ENCODE assay signal across 14 cellular contexts in genomic region chr13:66210677-66211076, GRCh38.
A peak's percentile ranks its signal among the peaks of the same experiment; 100 is the strongest.
DNase-seq lines count a peak whose midpoint lies in the region; ATAC-seq and TF ChIP-seq lines count a peak whose summit lies in the region.
"Had no signal": no experiment of that assay in that cellular context is flagged by ENCODE, and none has a peak within 500 bp of the region (broad histone marks: within the 10 kb centered on the region; RNA-seq: fewer than 3 reads in every experiment).

No MANE protein-coding gene starts in this region.

- H3K4me1 ChIP-seq in CD8-positive, alpha-beta T cell (ENCODE audit: insufficient read depth, low read length) = no peaks in the 10 kb centered on the region
- H3K4me1 ChIP-seq: Caco-2, suprapubic skin had no signal

- no peak for TF ChIP-seq CTCF in chondrocyte (IDR thresholded peaks at IDR 0.05)
- TF ChIP-seq CTCF in CD8-positive, alpha-beta T cell (IDR thresholded peaks at IDR 0.05) = no peak

- DNase-seq in AG20443 (ENCODE audit: low spot score) = peak; percentile 23
- DNase-seq in LoVo (ENCODE audit: low spot score) = peak; percentile 24
- DNase-seq in chondrocyte (ENCODE audit: low spot score) = no peak
- DNase-seq in myocyte (ENCODE audit: low read depth) = peak; percentile 85
- no peak for DNase-seq in stimulated activated effector memory CD8-positive, alpha-beta T cell treated with anti-CD3 and anti-CD28 coated beads, Interleukin-12 subunit alpha, Interleukin-12 subunit beta, amount 100 ng/mL, for 72 hours (ENCODE audit: low spot score in 2 of 2)
- DNase-seq in CD8-positive, alpha-beta T cell = no peak
- DNase-seq in cerebellar cortex (ENCODE audit: low spot score) = no peak
- DNase-seq: activated CD8-positive, alpha-beta memory T cell treated with anti-CD3 and anti-CD28 coated beads, Interleukin-2, amount 50 U/mL, for 48 hours; Caco-2; NCI-H1694 treated with DMSO at 0.1 percent for 48 hours; occipital lobe had no signal

- CTCF ChIA-PET in CD8-positive, alpha-beta T cell (lab: Charles Lee) = no interaction called here

- peaks cover 37% of the 10 kb centered on the region for H3K4me1 Mint-ChIP-seq in chondrocyte (ENCODE audit: low read depth)
- no peaks in the 10 kb centered on the region for H3K4me1 Mint-ChIP-seq in stimulated activated effector memory CD8-positive, alpha-beta T cell treated with anti-CD3 and anti-CD28 coated beads, Interleukin-12 subunit alpha, Interleukin-12 subunit beta, amount 100 ng/mL, for 72 hours
- H3K4me1 Mint-ChIP-seq in CD8-positive, alpha-beta T cell (ENCODE audit: low read depth) = no peaks in the 10 kb centered on the region

- no peak for ATAC-seq in stimulated activated effector memory CD8-positive, alpha-beta T cell treated with anti-CD3 and anti-CD28 coated beads, Interleukin-12 subunit alpha, Interleukin-12 subunit beta, amount 100 ng/mL, for 72 hours
- ATAC-seq in HG02588 (IDR thresholded peaks at IDR 0.05; ENCODE audit: unreplicated experiment) = no peak
- ATAC-seq in CD8-positive, alpha-beta T cell = no peak
- ATAC-seq: GM12878 had no signal

- no peak overlapping the region for H3K4me3 ChIP-seq in CD8-positive, alpha-beta T cell (ENCODE audit: low read depth, low read length)
- H3K4me3 ChIP-seq: GM12878, suprapubic skin had no signal

- H3K27ac Mint-ChIP-seq in chondrocyte (ENCODE audit: unreplicated experiment) = peak overlapping the region; percentile 92
- no peak overlapping the region for H3K27ac Mint-ChIP-seq in stimulated activated effector memory CD8-positive, alpha-beta T cell treated with anti-CD3 and anti-CD28 coated beads, Interleukin-12 subunit alpha, Interleukin-12 subunit beta, amount 100 ng/mL, for 72 hours
- H3K27ac Mint-ChIP-seq in CD8-positive, alpha-beta T cell = no peak overlapping the region

- intact Hi-C loops in CD8-positive, alpha-beta T cell (cut with DNase I, micrococcal nuclease) = no loop called here

- no peak overlapping the region for H3K27ac ChIP-seq in CD8-positive, alpha-beta T cell (ENCODE audit: low read depth, low read length)
- H3K27ac ChIP-seq: suprapubic skin had no signal

- no peaks in the 10 kb centered on the region for H3K36me3 ChIP-seq in CD8-positive, alpha-beta T cell (ENCODE audit: insufficient read depth, low read length)
- H3K36me3 ChIP-seq: suprapubic skin had no signal

- no peaks in the 10 kb centered on the region for H3K9me3 ChIP-seq in CD8-positive, alpha-beta T cell (ENCODE audit: low read length)
- H3K9me3 ChIP-seq: Caco-2, suprapubic skin had no signal

- H3K9me3 Mint-ChIP-seq in chondrocyte (ENCODE audit: low read depth) = peaks cover 9% of the 10 kb centered on the region
- H3K9me3 Mint-ChIP-seq in stimulated activated effector memory CD8-positive, alpha-beta T cell treated with anti-CD3 and anti-CD28 coated beads, Interleukin-12 subunit alpha, Interleukin-12 subunit beta, amount 100 ng/mL, for 72 hours = peaks cover 8% of the 10 kb centered on the region
- H3K9me3 Mint-ChIP-seq in CD8-positive, alpha-beta T cell = no peaks in the 10 kb centered on the region

- H3K27me3 Mint-ChIP-seq in chondrocyte (ENCODE audit: low read depth) = no peaks in the 10 kb centered on the region
- no peaks in the 10 kb centered on the region for H3K27me3 Mint-ChIP-seq in CD8-positive, alpha-beta T cell (ENCODE audit: low read depth)

- POLR2A ChIA-PET in CD8-positive, alpha-beta T cell (lab: Charles Lee) = no interaction called here

- H3K4me3 Mint-ChIP-seq in chondrocyte (ENCODE audit: unreplicated experiment) = peak overlapping the region; percentile 20
- H3K4me3 Mint-ChIP-seq in stimulated activated effector memory CD8-positive, alpha-beta T cell treated with anti-CD3 and anti-CD28 coated beads, Interleukin-12 subunit alpha, Interleukin-12 subunit beta, amount 100 ng/mL, for 72 hours = no peak overlapping the region
- no peak overlapping the region for H3K4me3 Mint-ChIP-seq in CD8-positive, alpha-beta T cell

- H3K36me3 Mint-ChIP-seq in chondrocyte (ENCODE audit: low read depth) = peaks cover 2% of the 10 kb centered on the region
- H3K36me3 Mint-ChIP-seq in stimulated activated effector memory CD8-positive, alpha-beta T cell treated with anti-CD3 and anti-CD28 coated beads, Interleukin-12 subunit alpha, Interleukin-12 subunit beta, amount 100 ng/mL, for 72 hours = no peaks in the 10 kb centered on the region
- H3K36me3 Mint-ChIP-seq in CD8-positive, alpha-beta T cell = no peaks in the 10 kb centered on the region

- no peaks in the 10 kb centered on the region for H3K27me3 ChIP-seq in CD8-positive, alpha-beta T cell (ENCODE audit: insufficient read depth, low read length)
- H3K27me3 ChIP-seq: suprapubic skin had no signal

Comparison
In these comparisons a context has a peak if more than half of its experiments do, and no peak if none do; other contexts are left out.
1. DNase-seq: peak in AG20443 (single experiment), LoVo (single experiment) and myocyte (single experiment); none in chondrocyte (single experiment), stimulated activated effector memory CD8-positive, alpha-beta T cell treated with anti-CD3 and anti-CD28 coated beads, Interleukin-12 subunit alpha, Interleukin-12 subunit beta, amount 100 ng/mL, for 72 hours (0 of 2), CD8-positive, alpha-beta T cell (0 of 7) and cerebellar cortex (single experiment).